27 cellular contexts compared by ENCODE assay signal in the genomic region with DNA sequence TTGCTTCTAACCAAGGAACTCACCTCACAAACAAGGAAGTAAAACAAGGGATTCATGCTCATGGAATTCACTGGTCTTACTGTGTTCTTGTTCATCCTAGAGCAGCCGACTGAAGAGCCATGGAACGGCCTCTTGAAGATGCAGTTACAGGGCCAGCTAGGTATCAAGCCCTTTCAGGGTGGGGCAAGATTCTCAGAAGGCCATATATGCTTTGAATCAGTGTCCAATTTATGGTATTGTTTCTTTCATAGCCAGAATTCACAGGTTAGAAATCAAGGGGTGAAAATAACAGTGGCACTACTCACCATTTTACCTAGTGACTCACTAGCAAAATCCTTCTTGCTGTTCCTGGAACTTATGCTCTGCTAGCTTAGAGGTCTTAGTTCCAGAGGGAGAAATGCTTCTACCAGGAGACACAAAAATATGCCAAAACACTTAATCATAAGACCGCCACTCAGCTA.
DNase-seq lines count a peak whose midpoint lies in the region; ATAC-seq, FAIRE-seq and TF ChIP-seq lines count a peak whose summit lies in the region.
"Had no signal": no experiment of that assay in that cellular context is flagged by ENCODE, and none has a peak within 500 bp of the region (broad histone marks: within the 10 kb centered on the region; RNA-seq: fewer than 3 reads in every experiment).

No MANE protein-coding gene starts in this region.

- H3K27ac Mint-ChIP-seq in H9, result no peak overlapping the region
- H3K27ac Mint-ChIP-seq: CD4-positive, alpha-beta T cell; effector memory CD8-positive, alpha-beta T cell; IgD-negative memory B cell; immature natural killer cell had no signal

- TF ChIP-seq CTCF in PC-3 (conservative IDR thresholded peaks at IDR 0.05; ENCODE audit: low read depth, low read length) (no peak), bronchial epithelial cell (IDR thresholded peaks at IDR 0.05; ENCODE audit: insufficient read depth, low read length, severe bottlenecking) (no peak), retinal pigment epithelial cell (conservative IDR thresholded peaks at IDR 0.05; ENCODE audit: low read depth, low read length) (no peak), H9 (conservative IDR thresholded peaks at IDR 0.05) (no peak)

- no peaks in the 10 kb centered on the region for H3K23me2 ChIP-seq in H9 (ENCODE audit: insufficient read length, low read depth, low read length, poor library complexity, severe bottlenecking)

- no peak overlapping the region for H2BK15ac ChIP-seq in H9 (ENCODE audit: low read depth, low read length)

- H3K4me3 ChIP-seq in PC-3 (ENCODE audit: low read length), result peak overlapping the region; percentile 10; the same call in 1 of the 2 replicates
- H3K4me3 ChIP-seq in bronchial epithelial cell (ENCODE audit: low read depth, low read length), result no peak overlapping the region
- H3K4me3 ChIP-seq in retinal pigment epithelial cell (ENCODE audit: low read length), result no peak overlapping the region
- H3K4me3 ChIP-seq: cardiac muscle cell, coronary artery, left ventricle myocardium inferior, SK-N-MC, testis had no signal

- H3K9me3 ChIP-seq in PC-3 (ENCODE audit: low read length) (no peaks in the 10 kb centered on the region), H9 (ENCODE audit: control insufficient read depth, low read depth, low read length) (no peaks in the 10 kb centered on the region)
- H3K9me3 ChIP-seq: left ventricle myocardium inferior, testis had no signal

- H3T11ph ChIP-seq in H9 (ENCODE audit: low read length), result no peak overlapping the region

- H3K18ac ChIP-seq in H9 (ENCODE audit: insufficient read length, low read depth, low read length), result no peak overlapping the region

- H3K27me3 Mint-ChIP-seq in H9 (ENCODE audit: low read depth), result peaks cover under 1% of the 10 kb centered on the region; the same call in 1 of the 2 replicates
- H3K27me3 Mint-ChIP-seq: CD4-positive, alpha-beta T cell; effector memory CD8-positive, alpha-beta T cell; IgD-negative memory B cell had no signal

- H3F3A ChIP-seq in PC-3 (ENCODE audit: low read length, unreplicated experiment), result no peaks in the 10 kb centered on the region

- H3K27me3 ChIP-seq in PC-3 (ENCODE audit: low read length), result no peaks in the 10 kb centered on the region
- H3K27me3 ChIP-seq in bronchial epithelial cell (ENCODE audit: control insufficient read depth, insufficient read depth, low read length), result no peaks in the 10 kb centered on the region
- no peaks in the 10 kb centered on the region for H3K27me3 ChIP-seq in H9 (ENCODE audit: insufficient read depth, low read length)
- H3K27me3 ChIP-seq: cardiac muscle cell, testis had no signal

- no peak overlapping the region for H4K5ac ChIP-seq in H9 (ENCODE audit: insufficient read length, low read depth, low read length)

- H4K20me1 ChIP-seq in PC-3 (ENCODE audit: low read length), result no peaks in the 10 kb centered on the region
- H4K20me1 ChIP-seq in H9 (ENCODE audit: control insufficient read depth, insufficient read depth, insufficient read length), result no peaks in the 10 kb centered on the region

- CTCF ChIA-PET in PC-3 (lab: Charles Lee), result no interaction called here

- no TSS peak for BruUV-seq in PC-3 (replicated peaks; lab: Mats Ljungman, UMichigan)

- H4K8ac ChIP-seq in H9 (replicated peaks; ENCODE audit: insufficient read length, low read depth, low read length), result no peak overlapping the region

- H3K9me2 ChIP-seq in PC-3 (replicated peaks; ENCODE audit: low read length), result no peaks in the 10 kb centered on the region

- H3K36me3 ChIP-seq in PC-3 (ENCODE audit: low read depth, low read length), result no peaks in the 10 kb centered on the region
- no peaks in the 10 kb centered on the region for H3K36me3 ChIP-seq in bronchial epithelial cell (ENCODE audit: control insufficient read depth, insufficient read depth, low read length)
- H3K36me3 ChIP-seq: cardiac muscle cell, left ventricle myocardium inferior had no signal

- H4K91ac ChIP-seq in H9 (ENCODE audit: insufficient read length, low read depth, low read length), result no peak overlapping the region

- POLR2A ChIA-PET in PC-3 (lab: Charles Lee; ENCODE audit: unreplicated experiment), result interaction anchor here (0.6 kb wide), 1 partner anchor 204 kb away, joined by 3 read pairs; no protein-coding TSS in a partner anchor

- no peak overlapping the region for H2BK120ac ChIP-seq in H9 (ENCODE audit: low read depth, low read length, poor library complexity, severe bottlenecking)

- no peaks in the 10 kb centered on the region for H3K36me3 Mint-ChIP-seq in H9 (ENCODE audit: insufficient read depth in 1 of 3, low read depth in 3 of 3)
- H3K36me3 Mint-ChIP-seq: IgD-negative memory B cell, immature natural killer cell had no signal

- H3K56ac ChIP-seq in H9 (ENCODE audit: insufficient read length, low read depth, low read length), result no peak overlapping the region

- WGBS in H9 (ENCODE audit: extremely low coverage, insufficient read length, low lambda C conversion rate), result no CpG with 5 or more reads among the region's 3 CpGs

- H3K4me3 Mint-ChIP-seq in H9, result no peak overlapping the region
- H3K4me3 Mint-ChIP-seq: CD4-positive, alpha-beta T cell; effector memory CD8-positive, alpha-beta T cell; IgD-negative memory B cell; immature natural killer cell had no signal

- no peak overlapping the region for H2AK5ac ChIP-seq in H9 (ENCODE audit: insufficient read length, low read length)

- no peak for FAIRE-seq in bronchial epithelial cell (lab: Jason Lieb, UNC)
- FAIRE-seq: frontal cortex had no signal

- H2BK12ac ChIP-seq in H9 (ENCODE audit: insufficient read length, low read depth, low read length), result no peak overlapping the region

- H2AFZ ChIP-seq in PC-3 (ENCODE audit: low read length) (peak overlapping the region; percentile 67), H9 (ENCODE audit: low read length) (no peak overlapping the region)

- H3K27ac ChIP-seq in PC-3 (ENCODE audit: low read length) (peak overlapping the region; percentile 49), H9 (ENCODE audit: insufficient read length, low read depth, low read length) (no peak overlapping the region)
- H3K27ac ChIP-seq: cardiac muscle cell, coronary artery, left ventricle myocardium inferior, SK-N-MC, testis had no signal

- H3K79me2 ChIP-seq in PC-3 (ENCODE audit: low read length), result no peaks in the 10 kb centered on the region
- H3K79me2 ChIP-seq in H9 (ENCODE audit: insufficient read depth, low read length), result no peaks in the 10 kb centered on the region

- no peak overlapping the region for H3K23ac ChIP-seq in H9 (ENCODE audit: insufficient read length, low read depth, low read length)

- intact Hi-C loops in PC-3 (cut with micrococcal nuclease), result no loop called here

- peak; percentile 85 for ATAC-seq in PC-3
- ATAC-seq: effector memory CD8-positive, alpha-beta T cell; sciatic nerve; stimulated activated naive CD8-positive, alpha-beta T cell treated with anti-CD3 and anti-CD28 coated beads, Interleukin-15, Interleukin-2, amounts not matched to agents 100 U/mL and 50 U/mL, for 24 hours had no signal

- H2BK20ac ChIP-seq in H9 (ENCODE audit: low read depth, low read length, poor library complexity, severe bottlenecking), result no peak overlapping the region

- H2BK5ac ChIP-seq in H9 (ENCODE audit: insufficient read length, low read length), result no peak overlapping the region

- H3K79me1 ChIP-seq in H9 (ENCODE audit: insufficient read depth, low read depth, low read length, poor library complexity, severe bottlenecking), result no peaks in the 10 kb centered on the region

- no peaks in the 10 kb centered on the region for H3K4me1 Mint-ChIP-seq in H9
- H3K4me1 Mint-ChIP-seq: IgD-negative memory B cell, immature natural killer cell had no signal

- H3K4me1 ChIP-seq in PC-3 (ENCODE audit: insufficient read depth, low read length) (peaks cover 13% of the 10 kb centered on the region), H9 (ENCODE audit: insufficient read depth, low read length) (no peaks in the 10 kb centered on the region)
- H3K4me1 ChIP-seq: left ventricle myocardium inferior, testis had no signal

- H3K9ac ChIP-seq in PC-3 (ENCODE audit: low read length), result no peak overlapping the region
- no peak overlapping the region for H3K9ac ChIP-seq in H9 (ENCODE audit: extremely low read depth, insufficient read length, low read length)

- H3K9me3 Mint-ChIP-seq in H9, result no peaks in the 10 kb centered on the region

- H3K4me2 ChIP-seq in PC-3 (ENCODE audit: low read length), result peak overlapping the region; percentile 62
- no peak overlapping the region for H3K4me2 ChIP-seq in H9 (ENCODE audit: insufficient read depth, insufficient read length, low read length)

- no peak overlapping the region for H3K14ac ChIP-seq in H9 (ENCODE audit: insufficient read depth, low read length)

- DNase-seq in GM04503 (ENCODE audit: low read depth) (peak; percentile 27), PC-3 (peak; percentile 68), bronchial epithelial cell (ENCODE audit: low read depth) (peak; percentile 2), retinal pigment epithelial cell (ENCODE audit: low read depth) (peak; percentile 77), H9 (no peak), NCI-H69 (lab: John Stamatoyannopoulos, UW) (no peak)
- no peak for DNase-seq in stimulated activated CD4-positive, alpha-beta T cell treated with anti-CD3 and anti-CD28 coated beads, Interleukin-4, amount 100 ng/mL, for 24 hours
- DNase-seq: activated naive CD4-positive, alpha-beta T cell treated with Interleukin-2 at 50 U/mL for 16 hours; AML-193; CD4-positive, alpha-beta T cell; effector memory CD8-positive, alpha-beta T cell; hippocampal formation; immature natural killer cell; left ventricle myocardium inferior; NCI-H1436; NCI-H2081 treated with DMSO at 0.1 percent for 48 hours; NCI-H345; NCI-H748 treated with DMSO at 0.1 percent for 48 hours; RPMI8226; stimulated activated naive CD8-positive, alpha-beta T cell treated with anti-CD3 and anti-CD28 coated beads, Interleukin-15, Interleukin-2, amounts not matched to agents 100 U/mL and 50 U/mL, for 24 hours; testis had no signal

- no peak overlapping the region for H3K4ac ChIP-seq in H9 (ENCODE audit: low read depth, low read length)

Comparison
In these comparisons a context has a peak if more than half of its experiments do, and no peak if none do; other contexts are left out.
1. DNase-seq: peak in GM04503 (single experiment), PC-3 (single experiment), bronchial epithelial cell (single experiment) and retinal pigment epithelial cell (single experiment); none in H9 (single experiment), stimulated activated CD4-positive, alpha-beta T cell treated with anti-CD3 and anti-CD28 coated beads, Interleukin-4, amount 100 ng/mL, for 24 hours (single experiment) and NCI-H69 (single experiment).